In the genomic region with DNA sequence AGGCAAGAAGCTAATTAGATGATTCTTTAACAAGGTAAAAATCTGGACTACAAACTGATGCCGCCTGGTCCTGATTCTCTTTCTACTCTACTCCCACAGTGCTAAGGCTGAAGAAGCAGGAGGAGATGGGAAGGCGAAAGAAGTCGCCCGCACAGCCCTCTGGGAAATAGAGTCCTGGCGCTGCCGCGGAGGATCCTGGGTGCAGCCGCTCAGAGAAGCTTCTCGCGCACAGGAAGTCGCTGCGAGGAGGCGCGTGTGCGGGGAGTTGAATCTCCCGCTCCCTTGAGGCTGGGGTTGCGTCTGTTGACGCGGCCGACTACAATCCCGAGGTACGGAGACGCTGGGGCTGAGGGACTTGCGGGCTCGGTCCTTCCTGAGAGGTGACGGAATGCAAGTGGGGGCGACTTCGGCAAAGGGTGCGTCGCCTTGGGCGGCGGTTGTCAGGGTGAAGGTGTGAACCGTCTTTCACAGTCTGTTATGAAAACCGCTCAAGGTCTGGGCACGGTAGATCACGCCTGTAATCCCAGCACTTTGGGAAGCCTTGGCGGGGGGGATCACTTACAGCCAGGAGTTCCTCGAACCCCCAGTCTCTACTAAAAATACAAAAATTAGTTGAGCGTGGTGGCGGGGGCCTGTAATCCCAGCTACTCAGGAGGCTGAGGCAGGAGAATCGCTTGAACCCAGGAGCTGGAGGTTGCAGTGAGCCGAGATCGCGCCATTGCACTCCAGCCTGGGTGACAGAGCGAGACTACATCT, we compare ENCODE assay signal across 8 cellular contexts. TPM values are rescaled to one million over a fixed set of nuclear protein-coding genes. Genes with fewer than 3 reads are reported as not detected.
A peak's percentile ranks its signal among the peaks of the same experiment; 100 is the strongest.
DNase-seq lines count a peak whose midpoint lies in the region; ATAC-seq and TF ChIP-seq lines count a peak whose summit lies in the region.

A gene (plus strand): TSS at position 212 of the 756 bp plus-strand sequence. CDS start 5,078 bp downstream, outside the sequence.

- H3K9me3 ChIP-seq in Karpas-422 (ENCODE audit: low read length) (no peaks in the 10 kb centered on the region), SJSA1 (replicated peaks) (no peaks in the 10 kb centered on the region), thyroid gland (no peaks in the 10 kb centered on the region)

- intact Hi-C loops in thyroid gland (cut with DNase I): no loop called here

- H3K27ac ChIP-seq in Karpas-422 (ENCODE audit: low read length) (peak within 1 kb of the TSS; percentile 26; the same call in 1 of the 2 replicates), SJSA1 (peak within 1 kb of the TSS; percentile 87), thyroid gland (peak within 1 kb of the TSS; percentile 78 to 86 (median 82))

- H3K4me3 ChIP-seq in Karpas-422 (ENCODE audit: low read length) (peak within 1 kb of the TSS; percentile 86), SJSA1 (peak within 1 kb of the TSS; percentile 74), thyroid gland (replicated peaks in 1 of 3) (peak within 1 kb of the TSS; percentile 64 to 92 (median 79))

- H3K36me3 ChIP-seq in Karpas-422 (ENCODE audit: insufficient read depth, low read length): peaks cover 22% of the 10 kb centered on the region
- peaks cover 14% of the 10 kb centered on the region for H3K36me3 ChIP-seq in SJSA1
- peaks cover 0 to 2% of the 10 kb centered on the region in 2 donors for H3K36me3 ChIP-seq in thyroid gland

- H3K4me1 Mint-ChIP-seq in osteocyte (ENCODE audit: unreplicated experiment): peaks cover 27% of the 10 kb centered on the region

- WGBS in thyroid gland, 2 donors: 9 to 18% methylated on average over 22 to 36 of the region's 45 CpGs

- H3K36me3 Mint-ChIP-seq in osteocyte (ENCODE audit: unreplicated experiment): no peaks in the 10 kb centered on the region

- H3K9me2 ChIP-seq in Karpas-422 (replicated peaks; ENCODE audit: insufficient read depth, low read length): no peaks in the 10 kb centered on the region

- H3K9ac ChIP-seq in Karpas-422 (ENCODE audit: low read length): peak within 1 kb of the TSS; percentile 82

- H2AFZ ChIP-seq in Karpas-422 (ENCODE audit: low read length): peak within 1 kb of the TSS; percentile 90

- no peaks in the 10 kb centered on the region for H3K9me3 Mint-ChIP-seq in osteocyte (ENCODE audit: unreplicated experiment)

- no peaks in the 10 kb centered on the region for H3K27me3 ChIP-seq in Karpas-422 (ENCODE audit: low read length)
- no peaks in the 10 kb centered on the region for H3K27me3 ChIP-seq in SJSA1 (replicated peaks)
- H3K27me3 ChIP-seq in thyroid gland: no peaks in the 10 kb centered on the region

- no peaks in the 10 kb centered on the region for H4K20me1 ChIP-seq in Karpas-422 (ENCODE audit: insufficient read depth, low read depth, low read length)

- H3K4me1 ChIP-seq in Karpas-422 (ENCODE audit: low read length) (peaks cover 29% of the 10 kb centered on the region), SJSA1 (replicated peaks) (peaks cover 8% of the 10 kb centered on the region), thyroid gland (peaks cover 20 to 22% of the 10 kb centered on the region in 2 donors)

- peak within 1 kb of the TSS; percentile 85 for H3K4me2 ChIP-seq in Karpas-422 (ENCODE audit: low read depth, low read length, poor library complexity, severe bottlenecking)

- no peaks in the 10 kb centered on the region for H3K27me3 Mint-ChIP-seq in osteocyte (ENCODE audit: unreplicated experiment)

- H3K79me2 ChIP-seq in Karpas-422 (ENCODE audit: low read length): peaks cover 90% of the 10 kb centered on the region

- TF ChIP-seq CTCF in osteocyte (IDR thresholded peaks at IDR 0.05): no peak
- no peak for TF ChIP-seq CTCF in thyroid gland (IDR thresholded peaks at IDR 0.05)

- H3K27ac Mint-ChIP-seq in osteocyte (ENCODE audit: unreplicated experiment): peak within 1 kb of the TSS; percentile 100

- peak in 1 of 2 donors; percentile 63 for TF ChIP-seq POLR2A in thyroid gland (IDR thresholded peaks at IDR 0.05)

- DNase-seq in EL (peak; percentile 97), Karpas-422 (peak; percentile 99), SJSA1 (ENCODE audit: low read depth in 1 of 2, low spot score in 2 of 2) (peak in 1 of 2 experiments; percentile 95), glomerular visceral epithelial cell (ENCODE audit: extremely low spot score) (peak; percentile 96), osteocyte (ENCODE audit: extremely low spot score, unreplicated experiment) (peak; percentile 97), thyroid gland (peak; percentile 95)
- DNase-seq in activated naive CD4-positive, alpha-beta T cell treated with Interleukin-2 at 50 U/mL for 16 hours: peak; percentile 93

- ATAC-seq in GM21786 (IDR thresholded peaks at IDR 0.05; ENCODE audit: unreplicated experiment): peak; percentile 57

- peak within 1 kb of the TSS; percentile 100 for H3K4me3 Mint-ChIP-seq in osteocyte (ENCODE audit: unreplicated experiment)

RNA-seq across cellular contexts. Expression of the gene that starts here (rescaled TPM):
- 22.3 and 24.1 TPM in 2 replicates for total RNA-seq in Karpas-422 (2014; rRNA removed; shearing (Covaris generic); ENCODE audit: low replicate concordance)
- total RNA-seq in SJSA1 (2014; rRNA removed; shearing (Covaris generic)): 8.0 and 14.0 TPM in 2 replicates
- total RNA-seq in osteocyte (9.8 and 10.4 TPM in 2 replicates), thyroid gland (10 to 100 TPM in 3 of 4 donors, 1 to 10 TPM in 1; 7.7 to 15.5 (median 10.5) TPM)

Comparison
In these comparisons a context has a peak if more than half of its experiments do, and no peak if none do; other contexts are left out.
1. H3K27ac ChIP-seq: peak in every context shown above with its lines; median percentile 87 in SJSA1; 82 in thyroid gland; 26 in Karpas-422.